In genomic region chr6:109359248-109359647, GRCh38 we compare ENCODE assay signal across 25 cellular contexts.
"Had no signal": no experiment of that assay in that cellular context is flagged by ENCODE, and none has a peak within 500 bp of the region (broad histone marks: within the 10 kb centered on the region; RNA-seq: fewer than 3 reads in every experiment).

No MANE protein-coding gene starts in this region.

- H3K27ac Mint-ChIP-seq: memory B cell; progenitor cell of endocrine pancreas; stimulated activated memory B cell treated with anti-CD40 and anti-IgM and Interleukin-4, amounts not matched to agents 10 μg/mL and 1 μg/mL and 100 μg/mL, for 72 hours; stimulated activated naive CD8-positive, alpha-beta T cell treated with anti-CD3 and anti-CD28 coated beads, Interleukin-15, amount 100 ng/mL, for 72 hours; type B pancreatic cell had no signal

- H3K27ac ChIP-seq: left ventricle myocardium inferior, right atrium auricular region, right lobe of liver, tibial nerve, uterus had no signal

- H3K4me1 ChIP-seq: right lobe of liver, uterus had no signal

- H3K9me3 ChIP-seq: ovary, right lobe of liver, uterus had no signal

- H3K4me3 Mint-ChIP-seq: memory B cell; naive thymus-derived CD8-positive, alpha-beta T cell; stimulated activated memory B cell treated with anti-CD40 and anti-IgM and Interleukin-4, amounts not matched to agents 10 μg/mL and 1 μg/mL and 100 μg/mL, for 72 hours; stimulated activated naive CD8-positive, alpha-beta T cell treated with anti-CD3 and anti-CD28 coated beads, Interleukin-15, amount 100 ng/mL, for 72 hours; type B pancreatic cell had no signal

- H3K27me3 Mint-ChIP-seq: memory B cell; naive thymus-derived CD8-positive, alpha-beta T cell; progenitor cell of endocrine pancreas; stimulated activated memory B cell treated with anti-CD40 and anti-IgM and Interleukin-4, amounts not matched to agents 10 μg/mL and 1 μg/mL and 100 μg/mL, for 72 hours; stimulated activated naive CD8-positive, alpha-beta T cell treated with anti-CD3 and anti-CD28 coated beads, Interleukin-15, amount 100 ng/mL, for 72 hours; type B pancreatic cell had no signal

- H3K27me3 ChIP-seq: ovary, right atrium auricular region, right lobe of liver, tibial nerve, uterus had no signal

- DNase-seq: hippocampal formation; kidney; left colon; left ventricle myocardium inferior; midbrain; naive thymus-derived CD8-positive, alpha-beta T cell; ovary; right lobe of liver; stimulated activated CD4-positive, alpha-beta T cell treated with anti-CD3 and anti-CD28 coated beads, Interleukin-1b, Interleukin-23, amount 100 ng/mL, for 48 hours; stimulated activated CD4-positive, alpha-beta T cell treated with anti-CD3 and anti-CD28 coated beads, Interleukin-2, amount 100 ng/mL, for 48 hours; stimulated activated CD4-positive, alpha-beta T cell treated with anti-CD3 and anti-CD28 coated beads, Interleukin-4, amount 100 ng/mL, for 4 hours; stimulated activated CD8-positive, alpha-beta memory T cell treated with anti-CD3 and anti-CD28 coated beads, Interleukin-4, amount 100 ng/mL, for 48 hours; stimulated activated naive CD4-positive, alpha-beta T cell treated with Interleukin-2 at 50 U/mL for 16 hours; stimulated activated naive CD8-positive, alpha-beta T cell treated with anti-CD3 and anti-CD28 coated beads, Interleukin-15, amount 100 ng/mL, for 72 hours; substantia nigra; uterus had no signal

- H3K36me3 ChIP-seq: ovary, uterus had no signal

- H3K4me2 ChIP-seq: smooth muscle cell had no signal

- ATAC-seq: left colon; naive thymus-derived CD8-positive, alpha-beta T cell; right lobe of liver; stimulated activated memory B cell treated with anti-CD40 and anti-IgM and Interleukin-4, amounts not matched to agents 10 μg/mL and 1 μg/mL and 100 μg/mL, for 72 hours; stimulated activated naive CD8-positive, alpha-beta T cell treated with anti-CD3 and anti-CD28 coated beads, Interleukin-15, amount 100 ng/mL, for 72 hours had no signal

- H3K9me3 Mint-ChIP-seq: memory B cell; stimulated activated naive CD8-positive, alpha-beta T cell treated with anti-CD3 and anti-CD28 coated beads, Interleukin-15, amount 100 ng/mL, for 72 hours had no signal

- H3K4me3 ChIP-seq: left ventricle myocardium inferior, lung, ovary, right atrium auricular region, right lobe of liver, smooth muscle cell, tibial nerve, uterus had no signal

- FAIRE-seq: islet of Langerhans, kidney had no signal
